In genomic region chr2:150520887-150521664, GRCh38 we compare ENCODE assay signal across 12 cellular contexts. TPM values are rescaled to one million over a fixed set of nuclear protein-coding genes. Genes with fewer than 3 reads are reported as not detected.
A peak's percentile ranks its signal among the peaks of the same experiment; 100 is the strongest.
DNase-seq lines count a peak whose midpoint lies in the region; ATAC-seq, FAIRE-seq and TF ChIP-seq lines count a peak whose summit lies in the region.
"Had no signal": no experiment of that assay in that cellular context is flagged by ENCODE, and none has a peak within 500 bp of the region (broad histone marks: within the 10 kb centered on the region; RNA-seq: fewer than 3 reads in every experiment).

No MANE protein-coding gene starts in this region.

- no peak for TF ChIP-seq CTCF in bronchial epithelial cell (IDR thresholded peaks at IDR 0.05; ENCODE audit: insufficient read depth, low read length, severe bottlenecking)
- TF ChIP-seq CTCF in left lung (IDR thresholded peaks at IDR 0.05), result no peak
- no peak for TF ChIP-seq CTCF in omental fat pad (IDR thresholded peaks at IDR 0.05)
- TF ChIP-seq CTCF in H9 (conservative IDR thresholded peaks at IDR 0.05), result no peak

- H2AFZ ChIP-seq in H9 (ENCODE audit: low read length), result no peak overlapping the region

- H3K27ac Mint-ChIP-seq in H9, result no peak overlapping the region
- H3K27ac Mint-ChIP-seq: activated T-helper 1 cell treated with anti-CD3 and anti-CD28 coated beads, Interleukin-12 subunit alpha, Interleukin-12 subunit beta, Interleukin-2, Interleukin-4 antibody, amounts not matched to agents 30 ng/mL and 10 ng/mL and 1 ng/mL, durations not matched to agents 14 hours and 24 hours and 36 hours; IgD-negative memory B cell had no signal

- H3K36me3 Mint-ChIP-seq in H9 (ENCODE audit: insufficient read depth in 1 of 3, low read depth in 3 of 3), result peaks cover 16 to 20% (median 19%) of the 10 kb centered on the region in 3 experiments
- H3K36me3 Mint-ChIP-seq: IgD-negative memory B cell had no signal

- no peak overlapping the region for H4K5ac ChIP-seq in H9 (ENCODE audit: insufficient read length, low read depth, low read length)

- H3K9me3 ChIP-seq in left lung (no peaks in the 10 kb centered on the region), H9 (ENCODE audit: control insufficient read depth, low read depth, low read length) (no peaks in the 10 kb centered on the region)

- no peak overlapping the region for H4K8ac ChIP-seq in H9 (replicated peaks; ENCODE audit: insufficient read length, low read depth, low read length)

- H3K4me3 ChIP-seq in bronchial epithelial cell (ENCODE audit: low read depth, low read length) (no peak overlapping the region), left lung (no peak overlapping the region)

- H2BK5ac ChIP-seq in H9 (ENCODE audit: insufficient read length, low read length), result no peak overlapping the region

- FAIRE-seq in bronchial epithelial cell (lab: Jason Lieb, UNC), result no peak

- peak; percentile 60 for ATAC-seq in HG03025 (IDR thresholded peaks at IDR 0.05; ENCODE audit: low FRiP score, unreplicated experiment)
- peak; percentile 76 for ATAC-seq in left lung
- ATAC-seq in omental fat pad (ENCODE audit: low FRiP score), result no peak
- ATAC-seq in HG02840 (IDR thresholded peaks at IDR 0.05; ENCODE audit: low FRiP score, unreplicated experiment), result no peak

- H3K23me2 ChIP-seq in H9 (ENCODE audit: insufficient read length, low read depth, low read length, poor library complexity, severe bottlenecking), result no peaks in the 10 kb centered on the region

- no CpG with 5 or more reads among the region's 4 CpGs for WGBS in H9 (ENCODE audit: extremely low coverage, insufficient read length, low lambda C conversion rate)

- H3K27me3 Mint-ChIP-seq in H9 (ENCODE audit: low read depth), result no peaks in the 10 kb centered on the region
- H3K27me3 Mint-ChIP-seq: IgD-negative memory B cell had no signal

- H3T11ph ChIP-seq in H9 (ENCODE audit: low read length), result no peak overlapping the region

- H4K20me1 ChIP-seq in H9 (ENCODE audit: control insufficient read depth, insufficient read depth, insufficient read length), result no peaks in the 10 kb centered on the region

- H3K4me1 ChIP-seq in left lung, result no peaks in the 10 kb centered on the region
- no peaks in the 10 kb centered on the region for H3K4me1 ChIP-seq in H9 (ENCODE audit: insufficient read depth, low read length)

- H2AK5ac ChIP-seq in H9 (ENCODE audit: insufficient read length, low read length), result no peak overlapping the region

- H3K4ac ChIP-seq in H9 (ENCODE audit: low read depth, low read length), result no peak overlapping the region

- no peak overlapping the region for H3K9ac ChIP-seq in H9 (ENCODE audit: extremely low read depth, insufficient read length, low read length)

- H3K4me2 ChIP-seq in H9 (ENCODE audit: insufficient read depth, insufficient read length, low read length), result no peak overlapping the region

- H3K14ac ChIP-seq in H9 (ENCODE audit: insufficient read depth, low read length), result no peak overlapping the region

- no peak overlapping the region for H3K56ac ChIP-seq in H9 (ENCODE audit: insufficient read length, low read depth, low read length)

- H3K27ac ChIP-seq in left lung (no peak overlapping the region), H9 (ENCODE audit: insufficient read length, low read depth, low read length) (no peak overlapping the region)

- H3K79me2 ChIP-seq in H9 (ENCODE audit: insufficient read depth, low read length), result no peaks in the 10 kb centered on the region

- H2BK15ac ChIP-seq in H9 (ENCODE audit: low read depth, low read length), result no peak overlapping the region

- H3K4me1 Mint-ChIP-seq in H9, result no peaks in the 10 kb centered on the region
- H3K4me1 Mint-ChIP-seq: IgD-negative memory B cell had no signal

- H3K4me3 Mint-ChIP-seq in H9, result no peak overlapping the region
- H3K4me3 Mint-ChIP-seq: activated T-helper 1 cell treated with anti-CD3 and anti-CD28 coated beads, Interleukin-12 subunit alpha, Interleukin-12 subunit beta, Interleukin-2, Interleukin-4 antibody, amounts not matched to agents 30 ng/mL and 10 ng/mL and 1 ng/mL, durations not matched to agents 14 hours and 24 hours and 36 hours; IgD-negative memory B cell had no signal

- no peak overlapping the region for H3K23ac ChIP-seq in H9 (ENCODE audit: insufficient read length, low read depth, low read length)

- no peak overlapping the region for H3K18ac ChIP-seq in H9 (ENCODE audit: insufficient read length, low read depth, low read length)

- H3K9me3 Mint-ChIP-seq in H9, result peaks cover 6 to 18% of the 10 kb centered on the region in 2 experiments
- H3K9me3 Mint-ChIP-seq: activated T-helper 1 cell treated with anti-CD3 and anti-CD28 coated beads, Interleukin-12 subunit alpha, Interleukin-12 subunit beta, Interleukin-2, Interleukin-4 antibody, amounts not matched to agents 30 ng/mL and 10 ng/mL and 1 ng/mL, durations not matched to agents 14 hours and 24 hours and 36 hours had no signal

- H3K36me3 ChIP-seq in bronchial epithelial cell (ENCODE audit: control insufficient read depth, insufficient read depth, low read length) (no peaks in the 10 kb centered on the region), left lung (no peaks in the 10 kb centered on the region)

- H2BK120ac ChIP-seq in H9 (ENCODE audit: low read depth, low read length, poor library complexity, severe bottlenecking), result no peak overlapping the region

- DNase-seq in GM03348 (ENCODE audit: low spot score), result peak; percentile 27
- DNase-seq in bronchial epithelial cell (ENCODE audit: low read depth), result peak; percentile 95
- no peak for DNase-seq in left lung
- DNase-seq in omental fat pad (ENCODE audit: low spot score), result no peak
- no peak for DNase-seq in H9
- no peak for DNase-seq in LoVo (ENCODE audit: low spot score)
- DNase-seq: effector CD8-positive, alpha-beta T cell; NCI-H526 had no signal

- no peak overlapping the region for H4K91ac ChIP-seq in H9 (ENCODE audit: insufficient read length, low read depth, low read length)

- intact Hi-C loops in left lung (cut with DNase I), result no loop called here

- H3K79me1 ChIP-seq in H9 (ENCODE audit: insufficient read depth, low read depth, low read length, poor library complexity, severe bottlenecking), result no peaks in the 10 kb centered on the region

- H2BK20ac ChIP-seq in H9 (ENCODE audit: low read depth, low read length, poor library complexity, severe bottlenecking), result no peak overlapping the region

- no peak overlapping the region for H2BK12ac ChIP-seq in H9 (ENCODE audit: insufficient read length, low read depth, low read length)

- no peaks in the 10 kb centered on the region for H3K27me3 ChIP-seq in bronchial epithelial cell (ENCODE audit: control insufficient read depth, insufficient read depth, low read length)
- H3K27me3 ChIP-seq in left lung, result no peaks in the 10 kb centered on the region
- H3K27me3 ChIP-seq in H9 (ENCODE audit: insufficient read depth, low read length), result no peaks in the 10 kb centered on the region

RNA-seq across cellular contexts. Expression of gene RND3, which starts 33.6 kb away (rescaled TPM):
- total RNA-seq in bronchial epithelial cell (217 and 260 TPM in 2 replicates), left lung (10 to 100 TPM; 28.3 to 44.8 TPM), omental fat pad (100 to 1,000 TPM in 2 of 4 donors, 10 to 100 TPM in 2; 41.3 to 214 (median 103) TPM), H9 (2021) (62.6 and 68.3 TPM in 2 replicates)
- total RNA-seq: activated T-helper 1 cell treated with anti-CD3 and anti-CD28 coated beads, Interleukin-12 subunit alpha, Interleukin-12 subunit beta, Interleukin-2, Interleukin-4 antibody, amounts not matched to agents 30 ng/mL and 10 ng/mL and 1 ng/mL, durations not matched to agents 14 hours and 24 hours and 36 hours had no signal

Comparison
In these comparisons a context has a peak if more than half of its experiments do, and no peak if none do; other contexts are left out.
1. DNase-seq: peak in GM03348 (single experiment) and bronchial epithelial cell (single experiment); none in left lung (0 of 2), omental fat pad (single experiment), H9 (single experiment) and LoVo (single experiment).
2. ATAC-seq: peak in HG03025 (single experiment) and left lung (single experiment); none in omental fat pad (single experiment) and HG02840 (single experiment).